Comparison of ENCODE assay signal across 15 cellular contexts in genomic region chr12:108699955-108700563, GRCh38. TPM values are rescaled to one million over a fixed set of nuclear protein-coding genes. Genes with fewer than 3 reads are reported as not detected.
DNase-seq lines count a peak whose midpoint lies in the region; ATAC-seq and TF ChIP-seq lines count a peak whose summit lies in the region.
"Had no signal": no experiment of that assay in that cellular context is flagged by ENCODE, and none has a peak within 500 bp of the region (broad histone marks: within the 10 kb centered on the region; RNA-seq: fewer than 3 reads in every experiment).

No MANE protein-coding gene starts in this region.

- peaks cover 95% of the 10 kb centered on the region for H3K79me2 ChIP-seq in PC-3 (ENCODE audit: low read length)

- POLR2A ChIA-PET in PC-3 (lab: Charles Lee; ENCODE audit: unreplicated experiment), result interaction anchor here (0.6 kb wide), 1 partner anchor 29 kb away, joined by 3 read pairs; no protein-coding TSS in a partner anchor

- no peak overlapping the region for H3K4me2 ChIP-seq in PC-3 (ENCODE audit: low read length)

- no peak overlapping the region for H3K9ac ChIP-seq in PC-3 (ENCODE audit: low read length)

- WGBS in lung, 2 donors, result 49 to 50% methylated on average over 3 of the region's 3 CpGs
- WGBS in body of pancreas, 2 donors, result 71 to 84% methylated on average over 3 of the region's 3 CpGs
- WGBS in thyroid gland, 2 donors, result 82 to 84% methylated on average over 3 of the region's 3 CpGs

- H2AFZ ChIP-seq in PC-3 (ENCODE audit: low read length), result no peak overlapping the region

- H3K4me1 ChIP-seq in PC-3 (ENCODE audit: insufficient read depth, low read length) (peaks cover 30% of the 10 kb centered on the region), lung (ENCODE audit: control insufficient read depth in 2 of 2, insufficient read depth in 2 of 2, low read length in 2 of 2) (peaks cover 2 to 54% of the 10 kb centered on the region in 2 donors), thoracic aorta (ENCODE audit: control insufficient read depth in 1 of 2, low read depth in 2 of 2) (peaks cover 60 to 84% of the 10 kb centered on the region in 2 donors), body of pancreas (no peaks in the 10 kb centered on the region), thyroid gland (no peaks in the 10 kb centered on the region)

- H3K9me3 ChIP-seq in PC-3 (ENCODE audit: low read length), result no peaks in the 10 kb centered on the region
- no peaks in the 10 kb centered on the region for H3K9me3 ChIP-seq in lung (ENCODE audit: control insufficient read depth in 2 of 2, insufficient read depth in 1 of 2, low read length in 1 of 2)
- no peaks in the 10 kb centered on the region for H3K9me3 ChIP-seq in thoracic aorta
- H3K9me3 ChIP-seq in body of pancreas, result no peaks in the 10 kb centered on the region
- no peaks in the 10 kb centered on the region for H3K9me3 ChIP-seq in thyroid gland
- H3K9me3 ChIP-seq: MG63, SJSA1 had no signal

- TF ChIP-seq CTCF in PC-3 (conservative IDR thresholded peaks at IDR 0.05; ENCODE audit: low read depth, low read length) (no peak), coronary artery (IDR thresholded peaks at IDR 0.05) (no peak), lung (IDR thresholded peaks at IDR 0.05; ENCODE audit: control extremely low read depth, extremely low read depth) (no peak), thoracic aorta (IDR thresholded peaks at IDR 0.05) (no peak), body of pancreas (IDR thresholded peaks at IDR 0.05) (no peak), thyroid gland (IDR thresholded peaks at IDR 0.05) (no peak)

- no peak for ATAC-seq in PC-3
- ATAC-seq in lung (ENCODE audit: insufficient read depth, low FRiP score), result no peak
- no peak for ATAC-seq in thoracic aorta (ENCODE audit: insufficient number of reproducible peaks, low FRiP score, low read depth)
- no peak for ATAC-seq in body of pancreas
- ATAC-seq in GM18520 (IDR thresholded peaks at IDR 0.05; ENCODE audit: unreplicated experiment), result no peak

- peaks cover 30% of the 10 kb centered on the region for H4K20me1 ChIP-seq in PC-3 (ENCODE audit: low read length)

- H3F3A ChIP-seq in PC-3 (ENCODE audit: low read length, unreplicated experiment), result peaks cover 14% of the 10 kb centered on the region

- H3K27ac ChIP-seq in PC-3 (ENCODE audit: low read length) (no peak overlapping the region), coronary artery (peak overlapping the region; percentile 6 to 61), lung (ENCODE audit: low read depth in 1 of 2, low read length in 1 of 2) (peak overlapping the region; percentile 31 to 45), thoracic aorta (peak overlapping the region; percentile 33 to 77), body of pancreas (no peak overlapping the region), thyroid gland (peak overlapping the region in 1 of 3 donors; percentile 13)
- H3K27ac ChIP-seq: SJSA1 had no signal

- CTCF ChIA-PET in PC-3 (lab: Charles Lee), result no interaction called here

- BruUV-seq in PC-3 (replicated peaks; lab: Mats Ljungman, UMichigan), result TSS peak; percentile 11

- H3K36me3 ChIP-seq in PC-3 (ENCODE audit: low read depth, low read length) (peaks cover 60% of the 10 kb centered on the region), lung (ENCODE audit: control insufficient read depth in 2 of 2, insufficient read depth in 2 of 2, low read length in 2 of 2) (peaks cover 0 to 11% of the 10 kb centered on the region in 2 donors), thoracic aorta (no peaks in the 10 kb centered on the region), body of pancreas (replicated peaks in 1 of 2; ENCODE audit: insufficient read depth in 1 of 2, low read depth in 2 of 2) (no peaks in the 10 kb centered on the region), thyroid gland (no peaks in the 10 kb centered on the region)

- H3K4me3 ChIP-seq in PC-3 (ENCODE audit: low read length) (no peak overlapping the region), coronary artery (no peak overlapping the region), lung (no peak overlapping the region), thoracic aorta (no peak overlapping the region), body of pancreas (no peak overlapping the region), thyroid gland (replicated peaks in 1 of 3) (no peak overlapping the region)
- H3K4me3 ChIP-seq: MG63, SJSA1 had no signal

- TF ChIP-seq POLR2A in body of pancreas (IDR thresholded peaks at IDR 0.05) (no peak), thyroid gland (IDR thresholded peaks at IDR 0.05) (no peak)

- H3K9me2 ChIP-seq in PC-3 (replicated peaks; ENCODE audit: low read length), result no peaks in the 10 kb centered on the region

- intact Hi-C loops in PC-3 (cut with micrococcal nuclease) (no loop called here), body of pancreas (cut with DNase I) (no loop called here), thyroid gland (cut with DNase I) (no loop called here)

- H3K27me3 ChIP-seq in PC-3 (ENCODE audit: low read length) (no peaks in the 10 kb centered on the region), lung (ENCODE audit: control insufficient read depth, insufficient read depth) (no peaks in the 10 kb centered on the region), thoracic aorta (replicated peaks; ENCODE audit: insufficient read depth) (no peaks in the 10 kb centered on the region), body of pancreas (no peaks in the 10 kb centered on the region), thyroid gland (no peaks in the 10 kb centered on the region)
- H3K27me3 ChIP-seq: MG63, SJSA1 had no signal

- DNase-seq in PC-3 (no peak), coronary artery (ENCODE audit: low spot score) (no peak), lung (ENCODE audit: low spot score) (no peak), thoracic aorta (ENCODE audit: low spot score) (no peak), body of pancreas (no peak), thyroid gland (no peak)
- no peak for DNase-seq in activated naive CD4-positive, alpha-beta T cell (lab: John Stamatoyannopoulos, UW)
- DNase-seq: activated CD4-positive, alpha-beta T cell treated with anti-CD3 and anti-CD28 coated beads for 4 hours; activated effector memory CD4-positive, alpha-beta T cell treated with anti-CD3 and anti-CD28 coated beads, Interleukin-2, amount 50 U/mL, for 16 hours; COR-L47; MG63; NCI-H524 treated with DMSO at 0.1 percent for 48 hours; stimulated activated CD4-positive, alpha-beta T cell treated with anti-CD3 and anti-CD28 coated beads, Interleukin-4, amount 100 ng/mL, for 24 hours had no signal

RNA-seq across cellular contexts. Expression of gene CORO1C, which starts 31.3 kb away (rescaled TPM):
- total RNA-seq in PC-3 (2014; rRNA removed) (159 and 179 TPM in 2 replicates), lung (100 to 1,000 TPM; 117 to 227 TPM), thoracic aorta (100 to 1,000 TPM; 157 to 208 TPM), body of pancreas (10 to 100 TPM; 26.7 to 27.4 TPM), thyroid gland (10 to 100 TPM; 22.0 to 63.6 (median 30.1) TPM)
- polyA plus RNA-seq in lung, result 10 to 100 TPM; 36.4 to 93.5 TPM

Comparison
In these comparisons a context has a peak if more than half of its experiments do, and no peak if none do; other contexts are left out.
1. H3K27ac ChIP-seq: peak in coronary artery (2 of 2), lung (2 of 2) and thoracic aorta (2 of 2); none in PC-3 (single experiment) and body of pancreas (0 of 4).